In the genomic region with DNA sequence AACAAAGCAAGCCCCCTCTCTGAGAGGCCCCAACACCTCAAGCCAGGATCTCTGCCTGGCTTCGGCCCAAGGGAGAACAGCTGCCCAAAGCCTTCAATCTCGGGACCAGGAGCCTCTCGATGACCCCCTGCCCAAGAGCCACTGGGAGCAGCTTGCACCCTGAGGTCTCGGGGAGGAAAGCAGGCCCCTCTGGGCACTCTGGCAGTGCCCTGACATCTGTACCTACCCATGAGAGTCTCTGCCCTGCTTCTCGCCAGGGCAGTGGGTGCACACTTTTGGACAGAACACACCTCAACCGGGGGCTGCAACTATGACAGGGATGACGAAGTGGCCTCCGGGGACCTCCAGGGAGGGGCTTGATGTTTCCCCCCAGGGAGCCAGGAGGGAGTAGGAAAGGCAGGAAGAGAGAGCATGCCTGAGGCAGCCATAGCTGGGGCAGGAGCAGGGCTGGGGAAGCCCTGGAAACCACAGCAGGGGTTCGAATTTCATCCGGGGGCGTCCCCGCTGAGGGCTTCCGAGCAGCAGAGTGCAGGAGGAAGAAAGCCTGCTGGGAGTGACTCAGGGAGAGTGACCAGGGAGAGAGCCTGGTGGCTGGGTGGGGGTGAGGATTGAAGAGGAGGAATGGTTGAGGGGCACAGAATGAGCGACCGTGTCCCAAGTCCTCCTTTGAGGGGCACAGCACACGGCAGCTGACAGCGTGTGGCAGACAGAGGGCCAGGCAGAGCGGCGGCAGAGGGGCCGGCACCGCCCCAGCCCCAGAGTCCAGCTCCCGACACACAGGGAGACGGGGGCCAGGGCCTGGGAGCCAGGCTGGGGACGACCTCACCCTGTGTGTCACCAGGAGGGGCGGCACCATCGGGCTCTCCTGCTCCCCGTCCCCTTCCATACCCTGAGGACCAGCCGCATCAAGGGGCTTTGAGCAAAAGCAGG, we compare ENCODE assay signal across 8 cellular contexts.
A peak's percentile ranks its signal among the peaks of the same experiment; 100 is the strongest.
DNase-seq lines count a peak whose midpoint lies in the region; ATAC-seq and TF ChIP-seq lines count a peak whose summit lies in the region.

No MANE protein-coding gene starts in this region.

- TF ChIP-seq CTCF in DND-41 (IDR thresholded peaks at IDR 0.05; ENCODE audit: borderline replicate concordance, extremely low read depth, low read length, poor library complexity, severe bottlenecking) = no peak

- DNase-seq in DND-41 (peak; percentile 5), KBM-7 (peak; percentile 71), adipocyte (ENCODE audit: low read depth) (peak; percentile 85), KG1 (lab: John Stamatoyannopoulos, UW) (no peak), caudate nucleus (lab: John Stamatoyannopoulos, UW) (no peak)
- peak; percentile 13 for DNase-seq in stimulated activated naive CD8-positive, alpha-beta T cell treated with anti-CD3 and anti-CD28 coated beads, Interleukin-15, Interleukin-2, amounts not matched to agents 100 U/mL and 50 U/mL, for 24 hours

- H3K27ac ChIP-seq in DND-41 (ENCODE audit: low read length) (peak overlapping the region; percentile 35; the same call in 1 of the 2 replicates), iPS-20b (ENCODE audit: low read length) (no peak overlapping the region), caudate nucleus (ENCODE audit: low read depth, low read length) (no peak overlapping the region)

- in situ Hi-C loops in KBM-7 (cut with MboI; ENCODE audit: low pct_unique_long_range_greater_than_20kb, low sequenced_read_pairs) = no loop called here

- H3K4me3 ChIP-seq in DND-41 (ENCODE audit: low read depth in 1 of 2, low read length in 2 of 2) (peak overlapping the region; percentile 62 to 89; a peak in 3 of 4 replicates), adipocyte (ENCODE audit: low read length) (peak overlapping the region; percentile 84), iPS-20b (ENCODE audit: low read length) (peak overlapping the region; percentile 92)

- H3K36me3 ChIP-seq in DND-41 (ENCODE audit: insufficient read depth, low read length) = peaks cover 46% of the 10 kb centered on the region
- peaks cover 7% of the 10 kb centered on the region for H3K36me3 ChIP-seq in adipocyte (ENCODE audit: control insufficient read depth, insufficient read depth, low read length, severe bottlenecking)
- peaks cover 43% of the 10 kb centered on the region for H3K36me3 ChIP-seq in iPS-20b (ENCODE audit: insufficient read depth, low read depth, low read length)

- H2AFZ ChIP-seq in DND-41 (ENCODE audit: low read depth, low read length) = no peak overlapping the region

- peaks cover 32% of the 10 kb centered on the region for H3K4me1 ChIP-seq in DND-41 (ENCODE audit: insufficient read depth, low read length)
- H3K4me1 ChIP-seq in adipocyte (ENCODE audit: control insufficient read depth, insufficient read depth, low read length) = peaks cover 24% of the 10 kb centered on the region
- H3K4me1 ChIP-seq in iPS-20b (ENCODE audit: insufficient read depth, low read length) = peaks cover 16% of the 10 kb centered on the region

- H3K9ac ChIP-seq in DND-41 (ENCODE audit: low read depth, low read length) = peak overlapping the region; percentile 63
- H3K9ac ChIP-seq in adipocyte (ENCODE audit: low read length) = peak overlapping the region; percentile 89
- H3K9ac ChIP-seq in iPS-20b (ENCODE audit: low read depth, low read length) = peak overlapping the region; percentile 79

- peaks cover 56% of the 10 kb centered on the region for H4K20me1 ChIP-seq in DND-41 (ENCODE audit: insufficient read depth, low read length)

- no peaks in the 10 kb centered on the region for H3K27me3 ChIP-seq in DND-41 (ENCODE audit: insufficient read depth, low read length, poor library complexity)
- no peaks in the 10 kb centered on the region for H3K27me3 ChIP-seq in adipocyte (replicated peaks; ENCODE audit: control insufficient read depth, insufficient read depth, low read length)
- no peaks in the 10 kb centered on the region for H3K27me3 ChIP-seq in iPS-20b (ENCODE audit: insufficient read depth, low read length)

- ATAC-seq in DND-41 (ENCODE audit: insufficient read depth, low read depth) = no peak
- no peak for ATAC-seq in stimulated activated naive CD8-positive, alpha-beta T cell treated with anti-CD3 and anti-CD28 coated beads, Interleukin-15, Interleukin-2, amounts not matched to agents 100 U/mL and 50 U/mL, for 24 hours
- no peak for ATAC-seq in HG02852 (IDR thresholded peaks at IDR 0.05; ENCODE audit: unreplicated experiment)

- H3K9me3 ChIP-seq in DND-41 (ENCODE audit: insufficient read depth, low read length, severe bottlenecking) (no peaks in the 10 kb centered on the region), adipocyte (ENCODE audit: control insufficient read depth, low read length) (no peaks in the 10 kb centered on the region), iPS-20b (ENCODE audit: insufficient read depth, low read depth, low read length) (no peaks in the 10 kb centered on the region)

- peaks cover 66% of the 10 kb centered on the region for H3K79me2 ChIP-seq in DND-41 (ENCODE audit: insufficient read depth, low read length)

- H3K4me2 ChIP-seq in DND-41 (ENCODE audit: insufficient read depth, low read length) = peak overlapping the region; percentile 79

Comparison
In these comparisons a context has a peak if more than half of its experiments do, and no peak if none do; other contexts are left out.
1. DNase-seq: peak in DND-41 (single experiment), KBM-7 (single experiment), adipocyte (single experiment) and stimulated activated naive CD8-positive, alpha-beta T cell treated with anti-CD3 and anti-CD28 coated beads, Interleukin-15, Interleukin-2, amounts not matched to agents 100 U/mL and 50 U/mL, for 24 hours (single experiment); none in KG1 (single experiment) and caudate nucleus (0 of 61).
2. Peak in every context shown above with its lines, with median percentiles within 50 percentile points of each other: H3K4me3 ChIP-seq and H3K9ac ChIP-seq.